1 cellular context compared by ENCODE assay signal in genomic region chr6:137530404-137530803, GRCh38.
TF ChIP-seq lines count a peak whose summit lies in the region.

No MANE protein-coding gene starts in this region.

TF ChIP-seq in WTC11, 78 proteins besides CTCF, POLR2A, EP300 and RAD21 (continued from another document):
- TF ChIP-seq AFF4 (CRISPR knock-in tag; IDR thresholded peaks at IDR 0.05; ENCODE audit: borderline replicate concordance): no peak
- no peak for TF ChIP-seq IRF2 (CRISPR knock-in tag; IDR thresholded peaks at IDR 0.05; ENCODE audit: borderline replicate concordance, low read depth)
- no peak for TF ChIP-seq CREM (CRISPR knock-in tag; IDR thresholded peaks at IDR 0.05)
- TF ChIP-seq GRHL2 (CRISPR knock-in tag; IDR thresholded peaks at IDR 0.05; ENCODE audit: insufficient replicate concordance, severe bottlenecking): no peak
- TF ChIP-seq FOXP4 (CRISPR knock-in tag; IDR thresholded peaks at IDR 0.05): no peak
- TF ChIP-seq FOXJ3 (CRISPR knock-in tag; IDR thresholded peaks at IDR 0.05; ENCODE audit: borderline replicate concordance): no peak
